In genomic region chr2:235394278-235394828, GRCh38 we compare ENCODE assay signal across 1 cellular context.
TF ChIP-seq lines count a peak whose summit lies in the region.

No MANE protein-coding gene starts in this region.

TF ChIP-seq in K562, 482 proteins besides CTCF, POLR2A, EP300 and RAD21 (continued from another document and continues in another):
- TF ChIP-seq PKNOX1 (IDR thresholded peaks at IDR 0.05) (no peak; the same call in 1 of the 2 replicates), BRCA1 (IDR thresholded peaks at IDR 0.05) (no peak), BRCA1 (CRISPR knock-in tag; IDR thresholded peaks at IDR 0.05) (no peak), HES1 (IDR thresholded peaks at IDR 0.05; ENCODE audit: low read depth) (no peak), KAT2B (IDR thresholded peaks at IDR 0.05; ENCODE audit: low read depth, low read length) (no peak), MTA2 (IDR thresholded peaks at IDR 0.05; ENCODE audit: low read depth) (no peak), FIP1L1 (IDR thresholded peaks at IDR 0.05; ENCODE audit: low read depth, low read length, poor library complexity, severe bottlenecking) (no peak), TAF1 (IDR thresholded peaks at IDR 0.05; ENCODE audit: control insufficient read depth, extremely low read depth, insufficient read depth, low read length, severe bottlenecking) (no peak), HEY1 (CRISPR knock-in tag; IDR thresholded peaks at IDR 0.05; ENCODE audit: borderline replicate concordance) (no peak), FOXM1 (IDR thresholded peaks at IDR 0.05; ENCODE audit: low read depth) (peak; percentile 51; the same call in 1 of the 2 replicates), FOXM1 (CRISPR knock-in tag; IDR thresholded peaks at IDR 0.05; ENCODE audit: low read depth) (no peak), ZNF717 (CRISPR knock-in tag; IDR thresholded peaks at IDR 0.05) (no peak), RBM25 (IDR thresholded peaks at IDR 0.05; ENCODE audit: low read depth, low read length, severe bottlenecking) (no peak), NEUROD1 (IDR thresholded peaks at IDR 0.05; ENCODE audit: borderline replicate concordance, low read depth, low read length, partially characterized antibody) (peak; percentile 40), RBM14 (IDR thresholded peaks at IDR 0.05; ENCODE audit: borderline replicate concordance, insufficient read depth, low read depth, low read length) (no peak), DIDO1 (tag; IDR thresholded peaks at IDR 0.05; ENCODE audit: low read depth) (0 out of 2 replicates have a peak, but pooled peaks have one; percentile 37), ZBTB34 (CRISPR knock-in tag; IDR thresholded peaks at IDR 0.05) (no peak), ZNF3 (CRISPR knock-in tag; IDR thresholded peaks at IDR 0.05) (no peak), PBX2 (CRISPR knock-in tag; IDR thresholded peaks at IDR 0.05; ENCODE audit: low read depth) (no peak), PBX2 (tag; conservative IDR thresholded peaks at IDR 0.05; ENCODE audit: low read depth) (no peak; the same call in 1 of the 2 replicates), GTF2A2 (tag; IDR thresholded peaks at IDR 0.05) (no peak), TBL1XR1 (IDR thresholded peaks at IDR 0.05; ENCODE audit: low read length in 2 of 2) (no peak), ZNF175 (CRISPR knock-in tag; IDR thresholded peaks at IDR 0.05; ENCODE audit: low read depth) (no peak), IRF9 (tag; IDR thresholded peaks at IDR 0.05) (no peak), ZNF12 (CRISPR knock-in tag; IDR thresholded peaks at IDR 0.05) (no peak), ZNF316 (IDR thresholded peaks at IDR 0.05) (no peak), L3MBTL2 (IDR thresholded peaks at IDR 0.05) (peak; percentile 12; the same call in 1 of the 2 replicates), ZNF77 (CRISPR knock-in tag; IDR thresholded peaks at IDR 0.05) (no peak), ZNF347 (CRISPR knock-in tag; IDR thresholded peaks at IDR 0.05; ENCODE audit: low read depth) (no peak), HDAC2 (IDR thresholded peaks at IDR 0.05) (no peak), RFX1 (IDR thresholded peaks at IDR 0.05) (no peak), CREM (IDR thresholded peaks at IDR 0.05; ENCODE audit: low read depth) (no peak), ZNF740 (CRISPR knock-in tag; IDR thresholded peaks at IDR 0.05) (0 out of 2 replicates have a peak, but pooled peaks have one; percentile 27), ZNF740 (tag; IDR thresholded peaks at IDR 0.05) (no peak), ZNF518B (CRISPR knock-in tag; IDR thresholded peaks at IDR 0.05) (no peak), PHF21A (IDR thresholded peaks at IDR 0.05; ENCODE audit: borderline replicate concordance, low read depth) (no peak), ZBTB9 (CRISPR knock-in tag; IDR thresholded peaks at IDR 0.05) (no peak), TGIF2 (CRISPR knock-in tag; IDR thresholded peaks at IDR 0.05) (no peak), GMEB1 (CRISPR knock-in tag; IDR thresholded peaks at IDR 0.05) (no peak), SMARCA4 (IDR thresholded peaks at IDR 0.05) (no peak), FOXO4 (CRISPR knock-in tag; IDR thresholded peaks at IDR 0.05) (no peak), NFATC3 (IDR thresholded peaks at IDR 0.05) (no peak), PRDM10 (IDR thresholded peaks at IDR 0.05; ENCODE audit: partially characterized antibody) (no peak), CHD2 (IDR thresholded peaks at IDR 0.05; ENCODE audit: low read depth, low read length) (peak; percentile 91), KLF6 (CRISPR knock-in tag; IDR thresholded peaks at IDR 0.05; ENCODE audit: borderline replicate concordance) (no peak), HMG20A (CRISPR knock-in tag; conservative IDR thresholded peaks at IDR 0.05) (no peak), HSF4 (CRISPR knock-in tag; IDR thresholded peaks at IDR 0.05; ENCODE audit: borderline replicate concordance) (no peak)
